In genomic region chr6:111799576-111800467, GRCh38 we compare ENCODE assay signal across 12 cellular contexts.
DNase-seq lines count a peak whose midpoint lies in the region; ATAC-seq and TF ChIP-seq lines count a peak whose summit lies in the region.
"Had no signal": no experiment of that assay in that cellular context is flagged by ENCODE, and none has a peak within 500 bp of the region (broad histone marks: within the 10 kb centered on the region; RNA-seq: fewer than 3 reads in every experiment).

No MANE protein-coding gene starts in this region.

- no peak for ATAC-seq in activated T-helper 17 cell treated with anti-CD3 and anti-CD28 coated beads, Interleukin-2, amount 50 U/mL, for 72 hours (replicated peaks)
- no peak for ATAC-seq in HG02798 (IDR thresholded peaks at IDR 0.05; ENCODE audit: poor library complexity, unreplicated experiment)
- no peak for ATAC-seq in GM18909 (IDR thresholded peaks at IDR 0.05; ENCODE audit: poor library complexity, unreplicated experiment)
- ATAC-seq: sciatic nerve had no signal

- H3K9me3 Mint-ChIP-seq in activated T-helper 17 cell treated with anti-CD3 and anti-CD28 coated beads, Interleukin-2, amount 50 U/mL, for 72 hours, result no peaks in the 10 kb centered on the region

- peak; percentile 34 for DNase-seq in ELR (ENCODE audit: low read depth)
- DNase-seq in iris pigment epithelial cell (ENCODE audit: low read depth), result peak; percentile 53
- no peak for DNase-seq in NCI-H69 (lab: John Stamatoyannopoulos, UW)
- DNase-seq in stimulated activated CD4-positive, alpha-beta T cell treated with anti-CD3 and anti-CD28 coated beads, Interleukin-4, amount 100 ng/mL, for 4 hours, result no peak
- DNase-seq: COR-L47, mammary epithelial cell, NCI-H526 treated with DMSO at 0.1 percent for 48 hours had no signal

- no peaks in the 10 kb centered on the region for H3K27me3 Mint-ChIP-seq in activated T-helper 17 cell treated with anti-CD3 and anti-CD28 coated beads, Interleukin-2, amount 50 U/mL, for 72 hours

- H3K4me3 Mint-ChIP-seq in activated T-helper 17 cell treated with anti-CD3 and anti-CD28 coated beads, Interleukin-2, amount 50 U/mL, for 72 hours, result peak overlapping the region; percentile 59

- TF ChIP-seq CTCF in 22Rv1 (IDR thresholded peaks at IDR 0.05), result peak; percentile 28

- peaks cover 85% of the 10 kb centered on the region for H3K36me3 Mint-ChIP-seq in activated T-helper 17 cell treated with anti-CD3 and anti-CD28 coated beads, Interleukin-2, amount 50 U/mL, for 72 hours (ENCODE audit: low read depth)

- H3K27ac ChIP-seq in 22Rv1, result no peak overlapping the region

- H3K27ac Mint-ChIP-seq in activated T-helper 17 cell treated with anti-CD3 and anti-CD28 coated beads, Interleukin-2, amount 50 U/mL, for 72 hours, result peak overlapping the region; percentile 69

- peaks cover 77% of the 10 kb centered on the region for H3K4me1 Mint-ChIP-seq in activated T-helper 17 cell treated with anti-CD3 and anti-CD28 coated beads, Interleukin-2, amount 50 U/mL, for 72 hours

Comparison
In these comparisons a context has a peak if more than half of its experiments do, and no peak if none do; other contexts are left out.
1. DNase-seq: peak in ELR (single experiment) and iris pigment epithelial cell (single experiment); none in NCI-H69 (single experiment) and stimulated activated CD4-positive, alpha-beta T cell treated with anti-CD3 and anti-CD28 coated beads, Interleukin-4, amount 100 ng/mL, for 4 hours (0 of 2).